ENCODE assay signal across 34 cellular contexts in genomic region chr1:210942513-210942912, GRCh38.
"Had no signal": no experiment of that assay in that cellular context is flagged by ENCODE, and none has a peak within 500 bp of the region (broad histone marks: within the 10 kb centered on the region; RNA-seq: fewer than 3 reads in every experiment).

No MANE protein-coding gene starts in this region.

- H3K27me3 ChIP-seq: adrenal gland, body of pancreas, brain microvascular endothelial cell, breast epithelium had no signal

- H3K9me3 ChIP-seq: adrenal gland, body of pancreas, breast epithelium had no signal

- H3K36me3 ChIP-seq: adrenal gland, brain microvascular endothelial cell, breast epithelium had no signal

- ATAC-seq: activated CD8-positive, alpha-beta T cell treated with anti-CD3 and anti-CD28 coated beads for 36 hours; activated naive CD4-positive, alpha-beta T cell treated with anti-CD3 and anti-CD28 coated beads, Interleukin-2, amount 50 U/mL, for 72 hours; activated T-cell treated with anti-CD3 and anti-CD28 coated beads, Interleukin-2, amount 50 U/mL, for 4 hours; activated T-cell treated with anti-CD3 and anti-CD28 coated beads, Interleukin-2, amount 50 U/mL, for 72 hours; activated T-helper 17 cell treated with anti-CD3 and anti-CD28 coated beads, Interleukin-2, amount 50 U/mL, for 72 hours; body of pancreas had no signal

- FAIRE-seq: astrocyte, TTC549 had no signal

- DNase-seq: activated B cell treated with CpG ODN at 0.5 μM for 24 hours; activated CD4-positive, alpha-beta memory T cell treated with anti-CD3 and anti-CD28 coated beads for 36 hours; activated CD4-positive, alpha-beta T cell treated with anti-CD3 and anti-CD28 coated beads for 4 hours; activated CD4-positive, alpha-beta T cell treated with anti-CD3 and anti-CD28 coated beads, Interleukin-2, amount 10 ng/mL, durations not matched to agents 24 days and 14 days; activated CD4-positive, alpha-beta T cell treated with anti-CD3 and anti-CD28 coated beads, Interleukin-2, amount 50 U/mL, for 1 hour; activated CD4-positive, alpha-beta T cell treated with anti-CD3 and anti-CD28 coated beads, Interleukin-2, amount 50 U/mL, for 4 hours; activated CD4-positive, CD25-positive, alpha-beta regulatory T cell treated with anti-CD3 and anti-CD28 coated beads, Interleukin-2, amount 50 U/mL, for 72 hours; activated CD8-positive, alpha-beta memory T cell treated with anti-CD3 and anti-CD28 coated beads, Interleukin-2, amount 50 U/mL, for 4 hours; activated CD8-positive, alpha-beta T cell treated with anti-CD3 and anti-CD28 coated beads for 36 hours; activated effector memory CD4-positive, alpha-beta T cell treated with anti-CD3 and anti-CD28 coated beads, Interleukin-2, amount 50 U/mL, for 16 hours; activated gamma-delta T cell treated with Interleukin-2 at 50 U/mL for 16 hours; activated naive CD4-positive, alpha-beta T cell; activated naive CD4-positive, alpha-beta T cell treated with anti-CD3 and anti-CD28 coated beads for 36 hours; activated naive CD4-positive, alpha-beta T cell treated with anti-CD3 and anti-CD28 coated beads, Interleukin-2, amount 50 U/mL, for 16 hours; activated naive CD8-positive, alpha-beta T cell treated with anti-CD3 and anti-CD28 coated beads for 36 hours; activated T-cell treated with anti-CD3 and anti-CD28 coated beads for 4 hours; activated T-cell treated with anti-CD3 and anti-CD28 coated beads, Interleukin-2, amount 50 U/mL, for 1 hour; activated T-cell treated with anti-CD3 and anti-CD28 coated beads, Interleukin-2, amount 50 U/mL, for 4 hours; activated T-cell treated with anti-CD3 and anti-CD28 coated beads, Interleukin-2, amount 50 U/mL, for 72 hours; adrenal gland; amniotic stem cell; aorta; brain microvascular endothelial cell; central memory CD4-positive, alpha-beta T cell; T-helper 1 cell; T-helper 2 cell; T-helper 9 cell had no signal

- H3K27ac ChIP-seq: adrenal gland, body of pancreas, brain microvascular endothelial cell, breast epithelium, VCaP had no signal

- H3K4me1 ChIP-seq: adrenal gland, breast epithelium had no signal

- H3K4me3 ChIP-seq: adrenal gland, body of pancreas, breast epithelium had no signal
